Comparison of ENCODE assay signal across 8 cellular contexts in genomic region chr6:111759836-111760785, GRCh38.
DNase-seq lines count a peak whose midpoint lies in the region; ATAC-seq lines count a peak whose summit lies in the region.

No MANE protein-coding gene starts in this region.

- DNase-seq in stimulated activated CD4-positive, alpha-beta T cell treated with anti-CD3 and anti-CD28 coated beads, Interleukin-2, amount 100 ng/mL, for 24 hours = peak; percentile 33 to 48
- DNase-seq in stimulated activated CD4-positive, alpha-beta T cell treated with anti-CD3 and anti-CD28 coated beads, Interleukin-2, amount 100 ng/mL, for 48 hours = no peak
- DNase-seq in central memory CD4-positive, alpha-beta T cell = peak; percentile 93
- no peak for DNase-seq in DMS153 (lab: John Stamatoyannopoulos, UW)
- DNase-seq in SJCRH30 = no peak
- DNase-seq in NCI-H1105 treated with DMSO at 0.1 percent for 48 hours (lab: John Stamatoyannopoulos, UW) = no peak

- H3K4me1 ChIP-seq in mucosa of rectum (ENCODE audit: control insufficient read depth in 2 of 2, insufficient read depth in 2 of 2, low read length in 2 of 2) (peaks cover 0 to 6% of the 10 kb centered on the region in 2 donors), SJCRH30 (peaks cover 3% of the 10 kb centered on the region; the same call in 1 of the 2 replicates)

- peak overlapping the region in 1 of 2 donors; percentile 51 for H3K9ac ChIP-seq in mucosa of rectum (ENCODE audit: low read depth in 1 of 2, low read length in 2 of 2)

- H3K9me3 ChIP-seq in mucosa of rectum (ENCODE audit: control insufficient read depth in 2 of 2, low read length in 2 of 2) = no peaks in the 10 kb centered on the region
- H3K9me3 ChIP-seq in SJCRH30 (replicated peaks) = no peaks in the 10 kb centered on the region; the same call in 1 of the 2 replicates

- no peak for ATAC-seq in HG03025 (IDR thresholded peaks at IDR 0.05; ENCODE audit: low FRiP score, unreplicated experiment)

- H3K4me3 ChIP-seq in mucosa of rectum (ENCODE audit: low read length in 2 of 2) (peak overlapping the region in 1 of 2 donors; percentile 56), SJCRH30 (no peak overlapping the region)

- H3K27me3 ChIP-seq in mucosa of rectum (ENCODE audit: control insufficient read depth in 2 of 2, insufficient read depth in 2 of 2, low read length in 2 of 2) (no peaks in the 10 kb centered on the region), SJCRH30 (no peaks in the 10 kb centered on the region)

- H3K36me3 ChIP-seq in mucosa of rectum (ENCODE audit: control insufficient read depth in 2 of 2, insufficient read depth in 2 of 2, low read length in 2 of 2) (no peaks in the 10 kb centered on the region), SJCRH30 (peaks cover 4% of the 10 kb centered on the region; the same call in 1 of the 2 replicates)

- H3K27ac ChIP-seq in mucosa of rectum (ENCODE audit: low read depth in 2 of 2, low read length in 2 of 2) (peak overlapping the region; percentile 70 to 71), SJCRH30 (no peak overlapping the region)

Comparison
In these comparisons a context has a peak if more than half of its experiments do, and no peak if none do; other contexts are left out.
1. DNase-seq: peak in stimulated activated CD4-positive, alpha-beta T cell treated with anti-CD3 and anti-CD28 coated beads, Interleukin-2, amount 100 ng/mL, for 24 hours (2 of 2) and central memory CD4-positive, alpha-beta T cell (single experiment); none in stimulated activated CD4-positive, alpha-beta T cell treated with anti-CD3 and anti-CD28 coated beads, Interleukin-2, amount 100 ng/mL, for 48 hours (0 of 2), DMS153 (single experiment), SJCRH30 (0 of 2) and NCI-H1105 treated with DMSO at 0.1 percent for 48 hours (single experiment).